In genomic region chr3:172204716-172205115, GRCh38 we compare ENCODE assay signal across 17 cellular contexts.
DNase-seq lines count a peak whose midpoint lies in the region; ATAC-seq and TF ChIP-seq lines count a peak whose summit lies in the region.
"Had no signal": no experiment of that assay in that cellular context is flagged by ENCODE, and none has a peak within 500 bp of the region (broad histone marks: within the 10 kb centered on the region; RNA-seq: fewer than 3 reads in every experiment).

No MANE protein-coding gene starts in this region.

- intact Hi-C loops in Panc1 (cut with micrococcal nuclease; ENCODE audit: unreplicated experiment) = no loop called here
- intact Hi-C loops in left lung (cut with DNase I) = no loop called here
- intact Hi-C loops in spleen (cut with DNase I; ENCODE audit: low total_unique reads) = no loop called here

- H3K36me3 ChIP-seq in Panc1 (ENCODE audit: control insufficient read depth, insufficient read depth, low read length) (no peaks in the 10 kb centered on the region), left lung (peaks cover 0 to 5% of the 10 kb centered on the region in 2 donors), thoracic aorta (no peaks in the 10 kb centered on the region), spleen (peaks cover 0 to 6% (median 0%) of the 10 kb centered on the region in 6 donors)
- H3K36me3 ChIP-seq: neutrophil had no signal

- POLR2A ChIA-PET in Panc1 (lab: Charles Lee) = no interaction called here

- H3K4me3 ChIP-seq in Panc1 (ENCODE audit: low read depth in 2 of 2, low read length in 2 of 2) (no peak overlapping the region), left lung (no peak overlapping the region), thoracic aorta (no peak overlapping the region), spleen (no peak overlapping the region)
- H3K4me3 ChIP-seq: BLaER1, heart right ventricle had no signal

- H3K4me1 ChIP-seq in Panc1 (ENCODE audit: control insufficient read depth, insufficient read depth, low read length) (peaks cover 76% of the 10 kb centered on the region), left lung (peaks cover 35 to 77% of the 10 kb centered on the region in 2 donors), thoracic aorta (ENCODE audit: control insufficient read depth in 1 of 2, low read depth in 2 of 2) (peaks cover 50 to 89% of the 10 kb centered on the region in 2 donors), spleen (peaks cover 0 to 52% (median 33%) of the 10 kb centered on the region in 6 donors)
- H3K4me1 ChIP-seq: BLaER1 had no signal

- H3K27ac ChIP-seq in Panc1 (ENCODE audit: low read length) (peak overlapping the region; percentile 92), left lung (peak overlapping the region in 1 of 2 donors; percentile 57), thoracic aorta (peak overlapping the region; percentile 82 to 85), spleen (no peak overlapping the region)
- H3K27ac ChIP-seq: BLaER1 had no signal

- no peaks in the 10 kb centered on the region for H3K9me3 ChIP-seq in Panc1 (ENCODE audit: control insufficient read depth, insufficient read depth, low read depth, low read length)
- H3K9me3 ChIP-seq in left lung = no peaks in the 10 kb centered on the region
- H3K9me3 ChIP-seq in thoracic aorta = no peaks in the 10 kb centered on the region
- H3K9me3 ChIP-seq in spleen = peaks cover 0 to 19% (median 7%) of the 10 kb centered on the region in 8 donors
- H3K9me3 ChIP-seq: neutrophil had no signal

- CTCF ChIA-PET in Panc1 (lab: Charles Lee) = no interaction called here

- TF ChIP-seq POLR2A in spleen (IDR thresholded peaks at IDR 0.05) = no peak

- ATAC-seq in HG02610 (IDR thresholded peaks at IDR 0.05; ENCODE audit: unreplicated experiment) (peak; percentile 39), Panc1 (no peak), left lung (peak; percentile 30), thoracic aorta (ENCODE audit: insufficient number of reproducible peaks, low FRiP score, low read depth) (no peak)
- ATAC-seq: activated CD8-positive, alpha-beta T cell treated with anti-CD3 and anti-CD28 coated beads, Interleukin-2, amount 10 ng/mL, durations not matched to agents 7 days and 5 days; heart right ventricle had no signal

- 89 to 96% (median 94%) methylated on average over 5 of the region's 5 CpGs for WGBS in spleen, 5 donors

- in situ Hi-C loops in Panc1 (cut with HindIII; ENCODE audit: low pct_unique_long_range_greater_than_20kb, low sequenced_read_pairs) = no loop called here

- DNase-seq in Panc1 (ENCODE audit: low read depth, low spot score) = no peak
- no peak for DNase-seq in left lung
- no peak for DNase-seq in thoracic aorta (ENCODE audit: low spot score)
- no peak for DNase-seq in amygdala (lab: John Stamatoyannopoulos, UW)
- no peak for DNase-seq in spleen
- DNase-seq in C1 segment of cervical spinal cord (lab: John Stamatoyannopoulos, UW) = no peak
- DNase-seq: activated CD8-positive, alpha-beta T cell treated with anti-CD3 and anti-CD28 coated beads, Interleukin-2, amount 10 ng/mL, durations not matched to agents 7 days and 5 days; DMS 273 treated with DMSO at 0.1 percent for 48 hours; effector memory CD4-positive, alpha-beta T cell; HCEC 1CT; heart right ventricle; Karpas-422; NCI-H446; stimulated activated CD4-positive, alpha-beta T cell treated with anti-CD3 and anti-CD28 coated beads, Interleukin-2, amount 100 ng/mL, for 48 hours had no signal

- TF ChIP-seq CTCF in Panc1 (IDR thresholded peaks at IDR 0.05) (no peak), left lung (IDR thresholded peaks at IDR 0.05) (no peak), thoracic aorta (IDR thresholded peaks at IDR 0.05) (no peak), spleen (IDR thresholded peaks at IDR 0.05 in 8 of 11, conservative IDR thresholded peaks at IDR 0.05 in 3 of 11) (no peak)

- H3K27me3 ChIP-seq in Panc1 (ENCODE audit: control insufficient read depth, insufficient read depth, low read length) (no peaks in the 10 kb centered on the region), left lung (no peaks in the 10 kb centered on the region), thoracic aorta (replicated peaks; ENCODE audit: insufficient read depth) (no peaks in the 10 kb centered on the region), spleen (replicated peaks in 1 of 7) (no peaks in the 10 kb centered on the region)
- H3K27me3 ChIP-seq: BLaER1, heart right ventricle, neutrophil had no signal

- no TSS peak for BruUV-seq in Panc1 (replicated peaks; lab: Mats Ljungman, UMichigan)

Comparison
In these comparisons a context has a peak if more than half of its experiments do, and no peak if none do; other contexts are left out.
1. ATAC-seq: peak in HG02610 (single experiment) and left lung (single experiment); none in Panc1 (single experiment) and thoracic aorta (single experiment).
2. H3K27ac ChIP-seq: peak in Panc1 (single experiment) and thoracic aorta (2 of 2); none in spleen (0 of 8).